ENCODE assay signal across 19 cellular contexts in genomic region chr3:37537914-37538691, GRCh38.
A peak's percentile ranks its signal among the peaks of the same experiment; 100 is the strongest.
DNase-seq lines count a peak whose midpoint lies in the region; ATAC-seq and TF ChIP-seq lines count a peak whose summit lies in the region.
"Had no signal": no experiment of that assay in that cellular context is flagged by ENCODE, and none has a peak within 500 bp of the region (broad histone marks: within the 10 kb centered on the region; RNA-seq: fewer than 3 reads in every experiment).

No MANE protein-coding gene starts in this region.

- H3K36me3 ChIP-seq in SK-N-SH (replicated peaks in 1 of 2; ENCODE audit: control insufficient read depth in 1 of 2, insufficient read depth in 2 of 2, low read length in 1 of 2) (peaks cover 0 to 9% of the 10 kb centered on the region in 2 experiments), lower lobe of right lung (peaks cover 60% of the 10 kb centered on the region), thoracic aorta (peaks cover 29% of the 10 kb centered on the region)
- H3K36me3 ChIP-seq in naive thymus-derived CD4-positive, alpha-beta T cell (ENCODE audit: control insufficient read depth in 2 of 3, insufficient read depth in 3 of 3, low read length in 3 of 3): no peaks in the 10 kb centered on the region

- H2AFZ ChIP-seq in SK-N-SH (ENCODE audit: low read depth): 0 out of 2 replicates have a peak overlapping the region, but pooled peaks have one; percentile 11

- no peaks in the 10 kb centered on the region for H3K79me2 ChIP-seq in SK-N-SH (ENCODE audit: insufficient read depth)

- H3K9me3 Mint-ChIP-seq in naive thymus-derived CD4-positive, alpha-beta T cell: peaks cover 0 to 3% (median 0%) of the 10 kb centered on the region in 11 donors
- H3K9me3 Mint-ChIP-seq: central memory CD8-positive, alpha-beta T cell; neural crest cell had no signal

- TF ChIP-seq RAD21 in SK-N-SH (IDR thresholded peaks at IDR 0.05; ENCODE audit: low read length): peak; percentile 28

- H3K9me3 ChIP-seq in SK-N-SH: no peaks in the 10 kb centered on the region
- H3K9me3 ChIP-seq in lower lobe of right lung: no peaks in the 10 kb centered on the region
- H3K9me3 ChIP-seq in thoracic aorta: no peaks in the 10 kb centered on the region
- no peaks in the 10 kb centered on the region for H3K9me3 ChIP-seq in naive thymus-derived CD4-positive, alpha-beta T cell (ENCODE audit: control insufficient read depth in 2 of 3, low read length in 3 of 3)

- DNase-seq in SK-N-SH: peak; percentile 86
- peak; percentile 6 for DNase-seq in fibroblast of gingiva (ENCODE audit: low read depth)
- DNase-seq in lower lobe of right lung: no peak
- DNase-seq in thoracic aorta (ENCODE audit: low spot score): no peak
- DNase-seq in omental fat pad (ENCODE audit: low spot score): no peak
- DNase-seq in amygdala (lab: John Stamatoyannopoulos, UW): no peak
- no peak for DNase-seq in naive thymus-derived CD4-positive, alpha-beta T cell
- DNase-seq: activated CD4-positive, CD25-positive, alpha-beta regulatory T cell; activated naive CD4-positive, alpha-beta T cell; DND-41; HCEC 1CT; hippocampal formation; KBM-7; NCI-H1092 treated with DMSO at 0.1 percent for 48 hours; T-helper 1 cell had no signal

- no peak overlapping the region for H3K27ac Mint-ChIP-seq in naive thymus-derived CD4-positive, alpha-beta T cell

- no peaks in the 10 kb centered on the region; the same call in 1 of the 2 replicates for H3K27me3 ChIP-seq in SK-N-SH (ENCODE audit: insufficient read depth)
- H3K27me3 ChIP-seq in lower lobe of right lung (ENCODE audit: low read depth): no peaks in the 10 kb centered on the region
- no peaks in the 10 kb centered on the region for H3K27me3 ChIP-seq in thoracic aorta (replicated peaks; ENCODE audit: insufficient read depth)
- H3K27me3 ChIP-seq in naive thymus-derived CD4-positive, alpha-beta T cell (ENCODE audit: control insufficient read depth in 2 of 2, insufficient read depth in 2 of 2, low read length in 2 of 2): no peaks in the 10 kb centered on the region

- H3F3A ChIP-seq in SK-N-SH (replicated peaks; ENCODE audit: insufficient read depth): no peaks in the 10 kb centered on the region

- CTCF ChIA-PET in SK-N-SH (lab: Yijun Ruan, JAX): interaction anchor here (1.2 to 1.5 kb wide), 3 partner anchors 9 to 19 kb away, joined by 3 to 5 read pairs (median 4); no protein-coding TSS in a partner anchor
- CTCF ChIA-PET in naive thymus-derived CD4-positive, alpha-beta T cell (lab: Charles Lee): no interaction called here

- ATAC-seq in lower lobe of right lung (peak; percentile 38 to 45), thoracic aorta (ENCODE audit: insufficient number of reproducible peaks, low FRiP score, low read depth) (no peak), omental fat pad (ENCODE audit: low FRiP score) (no peak), GM21423 (IDR thresholded peaks at IDR 0.05; ENCODE audit: unreplicated experiment) (no peak)
- ATAC-seq in naive thymus-derived CD4-positive, alpha-beta T cell: no peak

- peak in 1 of 2 experiments; percentile 88; a peak in 2 of 4 replicates for TF ChIP-seq EP300 in SK-N-SH (IDR thresholded peaks at IDR 0.05; ENCODE audit: borderline replicate concordance in 1 of 2, low read depth in 1 of 2, low read length in 1 of 2)

- no peaks in the 10 kb centered on the region for H4K20me1 ChIP-seq in SK-N-SH (ENCODE audit: insufficient read depth)

- intact Hi-C loops in lower lobe of right lung (cut with DNase I): no loop called here
- intact Hi-C loops in naive thymus-derived CD4-positive, alpha-beta T cell (cut with micrococcal nuclease): no loop called here

- H3K4me2 ChIP-seq in SK-N-SH: no peak overlapping the region

- H3K27ac ChIP-seq in SK-N-SH (ENCODE audit: low read depth in 2 of 2, low read length in 1 of 2) (peak overlapping the region in 1 of 2 experiments; percentile 98; a peak in 2 of 4 replicates), lower lobe of right lung (peak overlapping the region; percentile 44), thoracic aorta (peak overlapping the region; percentile 57 to 82)
- no peak overlapping the region for H3K27ac ChIP-seq in naive thymus-derived CD4-positive, alpha-beta T cell (ENCODE audit: low read depth, low read length)

- H3K9ac ChIP-seq in SK-N-SH: no peak overlapping the region

- TF ChIP-seq CTCF in SK-N-SH (IDR thresholded peaks at IDR 0.05): no peak
- no peak for TF ChIP-seq CTCF in lower lobe of right lung (IDR thresholded peaks at IDR 0.05)
- no peak for TF ChIP-seq CTCF in thoracic aorta (IDR thresholded peaks at IDR 0.05)
- TF ChIP-seq CTCF in omental fat pad (IDR thresholded peaks at IDR 0.05): no peak

- H3K9me2 ChIP-seq in SK-N-SH: no peaks in the 10 kb centered on the region

- H3K4me3 Mint-ChIP-seq in naive thymus-derived CD4-positive, alpha-beta T cell: no peak overlapping the region
- H3K4me3 Mint-ChIP-seq: central memory CD8-positive, alpha-beta T cell; neural crest cell had no signal

- H3K27me3 Mint-ChIP-seq in naive thymus-derived CD4-positive, alpha-beta T cell: peaks cover 0 to 10% (median 3%) of the 10 kb centered on the region in 5 donors

- H3K4me1 Mint-ChIP-seq in naive thymus-derived CD4-positive, alpha-beta T cell: no peaks in the 10 kb centered on the region
- H3K4me1 Mint-ChIP-seq: central memory CD8-positive, alpha-beta T cell; neural crest cell had no signal

- H3K4me3 ChIP-seq in SK-N-SH (ENCODE audit: low read depth in 2 of 2, low read length in 1 of 2) (no peak overlapping the region), lower lobe of right lung (no peak overlapping the region), thoracic aorta (no peak overlapping the region)
- H3K4me3 ChIP-seq in naive thymus-derived CD4-positive, alpha-beta T cell (ENCODE audit: low read length): no peak overlapping the region
- H3K4me3 ChIP-seq: skin epidermis had no signal

- no peaks in the 10 kb centered on the region for H3K36me3 Mint-ChIP-seq in naive thymus-derived CD4-positive, alpha-beta T cell

- WGBS in SK-N-SH (ENCODE audit: low lambda C conversion rate): 10% methylated on average over 12 of the region's 16 CpGs

- POLR2A ChIA-PET in SK-N-SH (lab: Yijun Ruan, JAX): interaction anchor here (0.5 to 1.7 kb wide), 2 partner anchors 20 to 61 kb away, joined by 3 to 4 read pairs; no protein-coding TSS in a partner anchor
- POLR2A ChIA-PET in naive thymus-derived CD4-positive, alpha-beta T cell (lab: Charles Lee): no interaction called here

- H3K4me1 ChIP-seq in SK-N-SH (ENCODE audit: control insufficient read depth in 1 of 2, insufficient read depth in 2 of 2, low read depth in 1 of 2, low read length in 1 of 2) (peaks cover 0 to 57% of the 10 kb centered on the region in 2 experiments; a peak in 2 of 4 replicates), lower lobe of right lung (peaks cover 9% of the 10 kb centered on the region), thoracic aorta (ENCODE audit: control insufficient read depth in 1 of 2, low read depth in 2 of 2) (peaks cover 5 to 44% of the 10 kb centered on the region in 2 donors)
- H3K4me1 ChIP-seq in naive thymus-derived CD4-positive, alpha-beta T cell (ENCODE audit: control insufficient read depth in 2 of 2, insufficient read depth in 2 of 2, low read length in 2 of 2): no peaks in the 10 kb centered on the region

TF ChIP-seq in SK-N-SH, 30 proteins besides CTCF, POLR2A, EP300 and RAD21 (continues in another document):
- no peak for TF ChIP-seq IRF3 (IDR thresholded peaks at IDR 0.05; ENCODE audit: low read depth, low read length)
- TF ChIP-seq POLR2AphosphoS5 (IDR thresholded peaks at IDR 0.05; ENCODE audit: low read depth, low read length): no peak
- TF ChIP-seq RCOR1 (IDR thresholded peaks at IDR 0.05; ENCODE audit: low read length): peak; percentile 90
- TF ChIP-seq FOSL2 (IDR thresholded peaks at IDR 0.05; ENCODE audit: borderline replicate concordance, low read depth): no peak
- no peak for TF ChIP-seq TAF1 (IDR thresholded peaks at IDR 0.05; ENCODE audit: borderline replicate concordance, low read depth, low read length)
- no peak for TF ChIP-seq REST (IDR thresholded peaks at IDR 0.05; ENCODE audit: low read depth, low read length)
- no peak for TF ChIP-seq EZH2phosphoT487 (IDR thresholded peaks at IDR 0.05; ENCODE audit: borderline replicate concordance, low read depth)

Comparison
In these comparisons a context has a peak if more than half of its experiments do, and no peak if none do; other contexts are left out.
1. DNase-seq: peak in SK-N-SH (single experiment) and fibroblast of gingiva (single experiment); none in lower lobe of right lung (single experiment), thoracic aorta (single experiment), omental fat pad (single experiment), amygdala (0 of 56) and naive thymus-derived CD4-positive, alpha-beta T cell (0 of 9).
2. ATAC-seq: peak in lower lobe of right lung (2 of 2); none in thoracic aorta (single experiment), omental fat pad (single experiment), GM21423 (single experiment) and naive thymus-derived CD4-positive, alpha-beta T cell (single experiment).